19 cellular contexts compared by ENCODE assay signal in genomic region chr2:64482243-64482642, GRCh38.
"Had no signal": no experiment of that assay in that cellular context is flagged by ENCODE, and none has a peak within 500 bp of the region (broad histone marks: within the 10 kb centered on the region; RNA-seq: fewer than 3 reads in every experiment).

No MANE protein-coding gene starts in this region.

- H3K4me3 ChIP-seq: body of pancreas, lower lobe of right lung, upper lobe of left lung had no signal

- H3K9me3 ChIP-seq: body of pancreas, lower lobe of right lung, upper lobe of left lung had no signal

- ATAC-seq: activated CD4-positive, CD25-positive, alpha-beta regulatory T cell treated with anti-CD3 and anti-CD28 coated beads, Interleukin-2, amount 50 U/mL, for 24 hours; activated naive CD8-positive, alpha-beta T cell treated with anti-CD3 and anti-CD28 coated beads, Interleukin-2, amount 50 U/mL, for 24 hours; activated T-cell treated with anti-CD3 and anti-CD28 coated beads, Interleukin-2, amount 50 U/mL, for 72 hours; left lobe of liver; lower lobe of right lung; naive thymus-derived CD4-positive, alpha-beta T cell; stimulated activated naive CD8-positive, alpha-beta T cell treated with anti-CD3 and anti-CD28 coated beads, Interleukin-15, Interleukin-2, amounts not matched to agents 100 U/mL and 50 U/mL, for 24 hours; T-helper 17 cell had no signal

- H3K27me3 ChIP-seq: body of pancreas, upper lobe of left lung had no signal

- H3K27ac ChIP-seq: lower lobe of right lung, upper lobe of left lung had no signal

- H3K36me3 ChIP-seq: lower lobe of right lung, upper lobe of left lung had no signal

- H3K4me1 ChIP-seq: lower lobe of right lung, upper lobe of left lung had no signal

- DNase-seq: activated CD4-positive, alpha-beta memory T cell treated with anti-CD3 and anti-CD28 coated beads, Interleukin-2, amount 10 ng/mL, durations not matched to agents 7 days and 5 days; activated CD4-positive, alpha-beta T cell treated with anti-CD3 and anti-CD28 coated beads, Interleukin-2, amount 10 ng/mL, durations not matched to agents 24 days and 14 days; activated effector memory CD4-positive, alpha-beta T cell treated with anti-CD3 and anti-CD28 coated beads, Interleukin-2, amount 50 U/mL, for 16 hours; activated naive CD4-positive, alpha-beta T cell treated with anti-CD3 and anti-CD28 coated beads, Interleukin-2, amount 50 U/mL, for 16 hours; activated naive CD8-positive, alpha-beta T cell treated with anti-CD3 and anti-CD28 coated beads, Interleukin-2, amount 50 U/mL, for 24 hours; activated T-cell treated with anti-CD3 and anti-CD28 coated beads, Interleukin-2, amount 50 U/mL, for 72 hours; anterior cingulate cortex; foreskin melanocyte; immature natural killer cell; lower lobe of right lung; naive thymus-derived CD4-positive, alpha-beta T cell; stimulated activated CD4-positive, alpha-beta T cell treated with anti-CD3 and anti-CD28 coated beads, Interleukin-12 subunit alpha, Interleukin-12 subunit beta, amount 100 ng/mL, for 4 hours; stimulated activated CD4-positive, alpha-beta T cell treated with anti-CD3 and anti-CD28 coated beads, Interleukin-4, amount 100 ng/mL, for 4 hours; stimulated activated naive CD8-positive, alpha-beta T cell treated with anti-CD3 and anti-CD28 coated beads, Interleukin-15, Interleukin-2, amounts not matched to agents 100 U/mL and 50 U/mL, for 24 hours; T-helper 17 cell had no signal
